ENCODE assay signal across 8 cellular contexts in the genomic region with DNA sequence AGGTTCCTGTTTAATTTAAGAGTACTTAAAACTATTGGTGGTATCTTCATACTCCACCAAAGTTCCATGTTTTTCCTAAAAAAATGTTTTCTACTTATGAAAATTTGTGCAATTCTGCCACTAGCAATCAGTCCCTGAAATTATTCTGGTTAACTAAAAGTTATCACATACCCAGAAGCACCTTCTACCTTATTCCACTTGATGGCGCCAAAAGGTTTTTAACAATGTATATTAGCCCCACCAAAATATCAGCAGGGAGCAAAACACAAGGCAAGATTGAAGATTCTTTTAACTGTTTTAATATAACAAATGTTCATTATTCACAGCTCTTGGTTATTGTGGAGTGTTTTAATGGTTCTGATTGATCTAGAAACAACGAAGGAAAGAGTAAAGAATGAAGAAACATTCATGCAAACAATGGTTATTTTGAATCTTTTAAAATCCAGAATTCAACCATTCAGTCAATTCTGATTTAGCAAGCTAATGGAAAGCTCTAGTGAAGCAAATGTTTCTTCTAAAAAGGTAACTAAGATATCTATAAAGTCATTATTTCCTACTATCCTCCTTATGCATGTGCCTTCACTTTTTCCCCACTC.
A peak's percentile ranks its signal among the peaks of the same experiment; 100 is the strongest.
DNase-seq lines count a peak whose midpoint lies in the region; ATAC-seq and TF ChIP-seq lines count a peak whose summit lies in the region.

No MANE protein-coding gene starts in this region.

- no peak for TF ChIP-seq EP300 in Ishikawa (IDR thresholded peaks at IDR 0.05; ENCODE audit: borderline replicate concordance)

- TF ChIP-seq CTCF in RWPE1 (conservative IDR thresholded peaks at IDR 0.05; ENCODE audit: low read depth) = peak; percentile 81

- POLR2A ChIA-PET in RWPE1 (lab: Yijun Ruan, JAX; ENCODE audit: low non-redundant PET) = no interaction called here

- TF ChIP-seq RAD21 in Ishikawa (IDR thresholded peaks at IDR 0.05; ENCODE audit: low read depth) = peak; percentile 84

- H3K27ac ChIP-seq in RWPE1 = no peak overlapping the region

- CTCF ChIA-PET in RWPE1 (lab: Yijun Ruan, JAX) = interaction anchor here (0.6 to 1.0 kb wide), 4 partner anchors 18 to 598 kb away, joined by 3 to 10 read pairs (median 4); no protein-coding TSS in a partner anchor

- DNase-seq in NCI-H2196 (lab: John Stamatoyannopoulos, UW; ENCODE audit: unreplicated experiment) = peak; percentile 69
- no peak for DNase-seq in NCI-H2196 treated with DMSO at 0.1 percent for 48 hours (lab: John Stamatoyannopoulos, UW; ENCODE audit: unreplicated experiment)
- DNase-seq in RWPE1 (ENCODE audit: low spot score) = peak; percentile 56
- DNase-seq in dermis microvascular lymphatic vessel endothelial cell (ENCODE audit: low read depth in 2 of 2) = peak; percentile 25 to 52
- peak; percentile 59 to 63 for DNase-seq in lung microvascular endothelial cell (ENCODE audit: low read depth in 2 of 2)

- peak; percentile 64 for ATAC-seq in GM19397 (IDR thresholded peaks at IDR 0.05; ENCODE audit: unreplicated experiment)
- no peak for ATAC-seq in HG03039 (IDR thresholded peaks at IDR 0.05; ENCODE audit: unreplicated experiment)

TF ChIP-seq in Ishikawa, 13 proteins besides CTCF, POLR2A, EP300 and RAD21:
- TF ChIP-seq TEAD4 (IDR thresholded peaks at IDR 0.05) = no peak
- TF ChIP-seq MAX (IDR thresholded peaks at IDR 0.05) = no peak
- no peak for TF ChIP-seq CEBPB (IDR thresholded peaks at IDR 0.05)
